ENCODE assay signal across 10 cellular contexts in genomic region chr1:233172201-233172600, GRCh38.
A peak's percentile ranks its signal among the peaks of the same experiment; 100 is the strongest.
DNase-seq lines count a peak whose midpoint lies in the region; ATAC-seq and TF ChIP-seq lines count a peak whose summit lies in the region.
"Had no signal": no experiment of that assay in that cellular context is flagged by ENCODE, and none has a peak within 500 bp of the region (broad histone marks: within the 10 kb centered on the region; RNA-seq: fewer than 3 reads in every experiment).

No MANE protein-coding gene starts in this region.

- H3K9me3 ChIP-seq in heart left ventricle (peaks cover 0 to 9% (median 0%) of the 10 kb centered on the region in 12 donors), Panc1 (ENCODE audit: control insufficient read depth, insufficient read depth, low read depth, low read length) (peaks cover 5% of the 10 kb centered on the region; the same call in 1 of the 2 replicates)
- no peaks in the 10 kb centered on the region for H3K9me3 ChIP-seq in CD4-positive, alpha-beta T cell (ENCODE audit: control insufficient read depth, low read length)

- H3K27ac Mint-ChIP-seq in CD4-positive, alpha-beta T cell = no peak overlapping the region

- no peaks in the 10 kb centered on the region for H3K4me1 Mint-ChIP-seq in CD4-positive, alpha-beta T cell (ENCODE audit: low read depth)

- no peak overlapping the region for H3K4me3 Mint-ChIP-seq in CD4-positive, alpha-beta T cell

- POLR2A ChIA-PET in Panc1 (lab: Charles Lee) = interaction anchor here (0.6 kb wide), 1 partner anchor 1336 kb away, joined by 5 read pairs; no protein-coding TSS in a partner anchor
- POLR2A ChIA-PET in CD4-positive, alpha-beta T cell (lab: Charles Lee) = no interaction called here

- H3K4me1 ChIP-seq in heart left ventricle (no peaks in the 10 kb centered on the region), Panc1 (ENCODE audit: control insufficient read depth, insufficient read depth, low read length) (no peaks in the 10 kb centered on the region)

- TF ChIP-seq POLR2A in heart left ventricle (IDR thresholded peaks at IDR 0.05) = no peak

- H3K27me3 Mint-ChIP-seq in CD4-positive, alpha-beta T cell = no peaks in the 10 kb centered on the region

- ATAC-seq in heart left ventricle (peak in 3 of 4 donors; percentile 45 to 60 (median 56)), left cardiac atrium (no peak), Panc1 (no peak), GM19328 (IDR thresholded peaks at IDR 0.05; ENCODE audit: unreplicated experiment) (no peak)
- ATAC-seq in CD4-positive, alpha-beta T cell (ENCODE audit: poor library complexity) = no peak

- H3K36me3 ChIP-seq in heart left ventricle (no peaks in the 10 kb centered on the region), Panc1 (ENCODE audit: control insufficient read depth, insufficient read depth, low read length) (no peaks in the 10 kb centered on the region)

- no TSS peak for BruUV-seq in Panc1 (replicated peaks; lab: Mats Ljungman, UMichigan)

- DNase-seq in heart left ventricle = no peak
- no peak for DNase-seq in left cardiac atrium
- DNase-seq in Panc1 (ENCODE audit: low read depth, low spot score) = no peak
- DNase-seq in fibroblast of villous mesenchyme (ENCODE audit: low read depth) = peak; percentile 63
- no peak for DNase-seq in NCI-H1930 (lab: John Stamatoyannopoulos, UW)
- DNase-seq in NCI-H2107 treated with DMSO at 0.1 percent for 48 hours (lab: John Stamatoyannopoulos, UW; ENCODE audit: unreplicated experiment) = no peak
- DNase-seq in CD4-positive, alpha-beta T cell = no peak
- DNase-seq: activated CD8-positive, alpha-beta memory T cell treated with anti-CD3 and anti-CD28 coated beads, Interleukin-2, amount 50 U/mL, for 48 hours; NCI-H146 had no signal

- intact Hi-C loops in heart left ventricle (cut with DNase I) = loop anchor here in 9 of 10 donors (2.0 to 10.0 kb wide), 9 partner anchors 145 to 540 kb away; partner anchors contain the start of genes NTPCR (in 1 of the 9) and SIPA1L2 (in 1 of the 9)
- intact Hi-C loops in left cardiac atrium (cut with DNase I) = loop anchor here (2.0 to 5.0 kb wide), 2 partner anchors 535 to 537 kb away; no protein-coding TSS in a partner anchor
- intact Hi-C loops in Panc1 (cut with micrococcal nuclease; ENCODE audit: unreplicated experiment) = loop anchor here (10.0 kb wide), 1 partner anchor 537 kb away; the partner anchor contains the start of gene SIPA1L2
- intact Hi-C loops in CD4-positive, alpha-beta T cell (cut with DNase I, micrococcal nuclease) = no loop called here

- H3K9me3 Mint-ChIP-seq in CD4-positive, alpha-beta T cell = peaks cover 5% of the 10 kb centered on the region

- H3K27ac ChIP-seq in heart left ventricle (no peak overlapping the region), Panc1 (ENCODE audit: low read length) (no peak overlapping the region)
- no peak overlapping the region for H3K27ac ChIP-seq in CD4-positive, alpha-beta T cell (ENCODE audit: low read depth, low read length)

- peaks cover 80% of the 10 kb centered on the region for H3K36me3 Mint-ChIP-seq in CD4-positive, alpha-beta T cell (ENCODE audit: low read depth)

- H3K4me3 ChIP-seq in heart left ventricle (no peak overlapping the region), Panc1 (ENCODE audit: low read depth in 2 of 2, low read length in 2 of 2) (no peak overlapping the region), fibroblast of villous mesenchyme (ENCODE audit: low read depth, low read length) (no peak overlapping the region)

- H3K27me3 ChIP-seq in heart left ventricle (no peaks in the 10 kb centered on the region), Panc1 (ENCODE audit: control insufficient read depth, insufficient read depth, low read length) (no peaks in the 10 kb centered on the region)
- H3K27me3 ChIP-seq in CD4-positive, alpha-beta T cell (ENCODE audit: control insufficient read depth, insufficient read depth, low read length) = no peaks in the 10 kb centered on the region

- WGBS in heart left ventricle, 4 donors = 17 to 25% (median 21%) methylated on average over 2 of the region's 2 CpGs

- CTCF ChIA-PET in Panc1 (lab: Charles Lee) = no interaction called here
- CTCF ChIA-PET in CD4-positive, alpha-beta T cell (lab: Charles Lee) = no interaction called here

- TF ChIP-seq CTCF in heart left ventricle (IDR thresholded peaks at IDR 0.05) (peak; percentile 24 to 64 (median 50)), Panc1 (IDR thresholded peaks at IDR 0.05) (peak; percentile 27; the same call in 1 of the 2 replicates), fibroblast of villous mesenchyme (IDR thresholded peaks at IDR 0.05; ENCODE audit: insufficient read depth, low read depth, low read length) (peak; percentile 41)
- TF ChIP-seq CTCF in CD4-positive, alpha-beta T cell (IDR thresholded peaks at IDR 0.05) = no peak

- in situ Hi-C loops in Panc1 (cut with HindIII; ENCODE audit: low pct_unique_long_range_greater_than_20kb, low sequenced_read_pairs) = no loop called here

Comparison
In these comparisons a context has a peak if more than half of its experiments do, and no peak if none do; other contexts are left out.
1. ATAC-seq: peak in heart left ventricle (3 of 4); none in left cardiac atrium (0 of 2), Panc1 (single experiment), GM19328 (single experiment) and CD4-positive, alpha-beta T cell (single experiment).
2. intact Hi-C loops: an anchor here in heart left ventricle (2.0 to 10.0 kb wide), left cardiac atrium (2.0 to 5.0 kb wide) and Panc1 (10.0 kb wide); none called in CD4-positive, alpha-beta T cell.